1 cellular context compared by ENCODE assay signal in the genomic region with DNA sequence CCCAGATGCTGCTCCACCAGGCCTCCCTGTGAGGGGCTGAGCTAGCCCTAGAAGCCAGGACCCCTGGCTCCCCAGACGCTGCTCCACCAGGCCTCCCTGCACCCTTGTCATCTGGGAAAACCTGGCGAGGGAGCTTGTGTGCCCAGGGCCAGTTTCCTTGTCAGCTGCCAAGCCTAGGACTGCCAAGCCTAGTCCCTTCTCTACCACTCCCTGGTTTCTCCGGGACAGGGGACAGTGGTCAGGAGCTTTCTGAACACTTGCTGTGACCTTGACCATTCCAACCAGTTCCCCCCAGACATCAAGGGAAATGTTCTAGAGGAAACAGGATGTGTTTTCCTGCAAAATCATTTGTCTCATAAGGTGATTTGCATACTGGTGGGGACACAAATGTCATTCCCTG.
TF ChIP-seq lines count a peak whose summit lies in the region.

No MANE protein-coding gene starts in this region.

TF ChIP-seq in GM23338, 12 proteins besides CTCF, POLR2A, EP300 and RAD21 (continued from another document):
- no peak for TF ChIP-seq REST (IDR thresholded peaks at IDR 0.05; ENCODE audit: unreplicated experiment)
- TF ChIP-seq STAT1 (IDR thresholded peaks at IDR 0.05; ENCODE audit: unreplicated experiment): no peak
- TF ChIP-seq, protein P1, sequence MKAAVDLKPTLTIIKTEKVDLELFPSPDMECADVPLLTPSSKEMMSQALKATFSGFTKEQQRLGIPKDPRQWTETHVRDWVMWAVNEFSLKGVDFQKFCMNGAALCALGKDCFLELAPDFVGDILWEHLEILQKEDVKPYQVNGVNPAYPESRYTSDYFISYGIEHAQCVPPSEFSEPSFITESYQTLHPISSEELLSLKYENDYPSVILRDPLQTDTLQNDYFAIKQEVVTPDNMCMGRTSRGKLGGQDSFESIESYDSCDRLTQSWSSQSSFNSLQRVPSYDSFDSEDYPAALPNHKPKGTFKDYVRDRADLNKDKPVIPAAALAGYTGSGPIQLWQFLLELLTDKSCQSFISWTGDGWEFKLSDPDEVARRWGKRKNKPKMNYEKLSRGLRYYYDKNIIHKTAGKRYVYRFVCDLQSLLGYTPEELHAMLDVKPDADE (IDR thresholded peaks at IDR 0.05): no peak
- TF ChIP-seq ZNF331 (CRISPR knock-in tag; IDR thresholded peaks at IDR 0.05; ENCODE audit: low read depth): no peak
- no peak for TF ChIP-seq EZH2phosphoT487 (IDR thresholded peaks at IDR 0.05; ENCODE audit: unreplicated experiment)
- TF ChIP-seq POLR2AphosphoS5 (IDR thresholded peaks at IDR 0.05; ENCODE audit: low read depth): no peak
- TF ChIP-seq JUNB (IDR thresholded peaks at IDR 0.05; ENCODE audit: unreplicated experiment): no peak
- no peak for TF ChIP-seq ZNF462 (CRISPR knock-in tag; IDR thresholded peaks at IDR 0.05)
